ENCODE assay signal across 8 cellular contexts in genomic region chr14:93333631-93334095, GRCh38. TPM values are rescaled to one million over a fixed set of nuclear protein-coding genes. Genes with fewer than 3 reads are reported as not detected.
DNase-seq lines count a peak whose midpoint lies in the region; ATAC-seq and TF ChIP-seq lines count a peak whose summit lies in the region.

No MANE protein-coding gene starts in this region.

- H3K4me2 ChIP-seq in smooth muscle cell = peak overlapping the region; percentile 83

- H4K20me1 ChIP-seq in smooth muscle cell (ENCODE audit: low read depth) = peaks cover 36% of the 10 kb centered on the region

- H3K27ac ChIP-seq in HL-60 (replicated peaks) = peak overlapping the region; percentile 72
- H3K27ac ChIP-seq in right cardiac atrium (ENCODE audit: low read length) = peak overlapping the region; percentile 94
- peak overlapping the region; percentile 95 for H3K27ac ChIP-seq in smooth muscle cell (ENCODE audit: low read depth)

- H3K27me3 ChIP-seq in HL-60 (ENCODE audit: insufficient read depth, poor library complexity, severe bottlenecking) (no peaks in the 10 kb centered on the region), right cardiac atrium (ENCODE audit: control insufficient read depth, insufficient read depth) (no peaks in the 10 kb centered on the region), smooth muscle cell (ENCODE audit: low read depth) (no peaks in the 10 kb centered on the region)

- no peak for TF ChIP-seq CTCF in HL-60 (IDR thresholded peaks at IDR 0.05; ENCODE audit: insufficient read depth, low read length)
- no peak for TF ChIP-seq CTCF in WI38 (IDR thresholded peaks at IDR 0.05; ENCODE audit: low read depth, low read length)
- no peak for TF ChIP-seq CTCF in smooth muscle cell (IDR thresholded peaks at IDR 0.05; ENCODE audit: borderline replicate concordance, insufficient read depth, poor library complexity, severe bottlenecking)
- TF ChIP-seq CTCF in GM10266 (IDR thresholded peaks at IDR 0.05; ENCODE audit: control insufficient read depth, insufficient read depth, low read depth, missing control alignments) = no peak

- H3K36me3 ChIP-seq in smooth muscle cell (ENCODE audit: low read depth) = no peaks in the 10 kb centered on the region

- no peaks in the 10 kb centered on the region for H3F3A ChIP-seq in smooth muscle cell (ENCODE audit: low read depth)

- H2AFZ ChIP-seq in smooth muscle cell (ENCODE audit: low read depth) = peak overlapping the region; percentile 54

- H3K9ac ChIP-seq in smooth muscle cell (ENCODE audit: low read depth) = peak overlapping the region; percentile 76

- H3K4me3 ChIP-seq in HL-60 (replicated peaks; ENCODE audit: insufficient read depth, low read length) (peak overlapping the region; percentile 69), WI38 (ENCODE audit: low read depth, low read length) (peak overlapping the region; percentile 64), right cardiac atrium (ENCODE audit: low read length) (peak overlapping the region; percentile 86), smooth muscle cell (peak overlapping the region; percentile 95)

- intact Hi-C loops in right cardiac atrium (cut with DNase I) = no loop called here

- peak in 1 of 2 experiments; percentile 5 for DNase-seq in HL-60 (ENCODE audit: low read depth in 1 of 2, low spot score in 1 of 2)
- DNase-seq in right cardiac atrium = no peak
- DNase-seq in smooth muscle cell (lab: John Stamatoyannopoulos, UW; ENCODE audit: unreplicated experiment) = no peak
- DNase-seq in NCI-H1048 (lab: John Stamatoyannopoulos, UW) = no peak
- no peak for DNase-seq in GM10266 (ENCODE audit: extremely low spot score)

- H3K9me3 ChIP-seq in right cardiac atrium (ENCODE audit: control insufficient read depth, low read length) = no peaks in the 10 kb centered on the region
- H3K9me3 ChIP-seq in smooth muscle cell (replicated peaks; ENCODE audit: low read depth) = no peaks in the 10 kb centered on the region

- peaks cover 36% of the 10 kb centered on the region for H3K79me2 ChIP-seq in smooth muscle cell (ENCODE audit: low read depth)

- ATAC-seq in right cardiac atrium = no peak
- no peak for ATAC-seq in GM18502 (IDR thresholded peaks at IDR 0.05; ENCODE audit: poor library complexity, unreplicated experiment)
- ATAC-seq in HG03159 (IDR thresholded peaks at IDR 0.05; ENCODE audit: unreplicated experiment) = no peak

- 5% methylated on average over 7 of the region's 7 CpGs for WGBS in right cardiac atrium
- WGBS in smooth muscle cell (ENCODE audit: low lambda C conversion rate) = 16% methylated on average over 7 of the region's 7 CpGs

- H3K4me1 ChIP-seq in right cardiac atrium (ENCODE audit: control insufficient read depth, insufficient read depth, low read length) (no peaks in the 10 kb centered on the region), smooth muscle cell (ENCODE audit: low read depth) (peaks cover 37% of the 10 kb centered on the region)

RNA-seq across cellular contexts. Expression of gene BTBD7, which starts 0.8 kb away (rescaled TPM):
- total RNA-seq in right cardiac atrium (10 to 100 TPM; 27.9 to 32.2 (median 30.0) TPM), smooth muscle cell (34.7 and 41.3 TPM in 2 replicates)
- polyA plus RNA-seq in right cardiac atrium (8.5 TPM), smooth muscle cell (14.1 and 25.9 TPM in 2 replicates)

RNA-seq across cellular contexts. Expression of gene COX8C, which starts 13.3 kb away (rescaled TPM):
- total RNA-seq in right cardiac atrium (1 to 10 TPM in 1 of 4 donors, not detected in 3; 1.1 TPM), smooth muscle cell (not detected in 2 replicates)
- polyA plus RNA-seq in right cardiac atrium (0.32 TPM), smooth muscle cell (1.1 TPM in 1 of 2 replicates, not detected in the other)
